In genomic region chr7:20229652-20230500, GRCh38 we compare ENCODE assay signal across 1 cellular context.
TF ChIP-seq lines count a peak whose summit lies in the region.

No MANE protein-coding gene starts in this region.

TF ChIP-seq in GM23338, 12 proteins besides CTCF, POLR2A, EP300 and RAD21 (continued from another document):
- TF ChIP-seq, protein P1, sequence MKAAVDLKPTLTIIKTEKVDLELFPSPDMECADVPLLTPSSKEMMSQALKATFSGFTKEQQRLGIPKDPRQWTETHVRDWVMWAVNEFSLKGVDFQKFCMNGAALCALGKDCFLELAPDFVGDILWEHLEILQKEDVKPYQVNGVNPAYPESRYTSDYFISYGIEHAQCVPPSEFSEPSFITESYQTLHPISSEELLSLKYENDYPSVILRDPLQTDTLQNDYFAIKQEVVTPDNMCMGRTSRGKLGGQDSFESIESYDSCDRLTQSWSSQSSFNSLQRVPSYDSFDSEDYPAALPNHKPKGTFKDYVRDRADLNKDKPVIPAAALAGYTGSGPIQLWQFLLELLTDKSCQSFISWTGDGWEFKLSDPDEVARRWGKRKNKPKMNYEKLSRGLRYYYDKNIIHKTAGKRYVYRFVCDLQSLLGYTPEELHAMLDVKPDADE (IDR thresholded peaks at IDR 0.05): no peak
- TF ChIP-seq ZNF331 (CRISPR knock-in tag; IDR thresholded peaks at IDR 0.05; ENCODE audit: low read depth) (no peak), EZH2phosphoT487 (IDR thresholded peaks at IDR 0.05; ENCODE audit: unreplicated experiment) (no peak)
